9 cellular contexts compared by ENCODE assay signal in genomic region chr2:38037757-38038615, GRCh38. TPM values are rescaled to one million over a fixed set of nuclear protein-coding genes. Genes with fewer than 3 reads are reported as not detected.
DNase-seq lines count a peak whose midpoint lies in the region; ATAC-seq and TF ChIP-seq lines count a peak whose summit lies in the region.
"Had no signal": no experiment of that assay in that cellular context is flagged by ENCODE, and none has a peak within 500 bp of the region (broad histone marks: within the 10 kb centered on the region; RNA-seq: fewer than 3 reads in every experiment).

No MANE protein-coding gene starts in this region.

- DNase-seq in A172 (ENCODE audit: low spot score), result peak; percentile 11
- no peak for DNase-seq in Panc1 (ENCODE audit: low read depth, low spot score)
- peak; percentile 59 for DNase-seq in fibroblast of pulmonary artery (ENCODE audit: low read depth)
- peak; percentile 43 to 55 (median 45) for DNase-seq in ovary
- DNase-seq in AML-193 (lab: John Stamatoyannopoulos, UW), result no peak
- DNase-seq in NAMALWA (ENCODE audit: low spot score), result no peak

- H3K9me3 ChIP-seq in Panc1 (ENCODE audit: control insufficient read depth, insufficient read depth, low read depth, low read length) (no peaks in the 10 kb centered on the region), ovary (no peaks in the 10 kb centered on the region)

- TF ChIP-seq EP300 in ovary (IDR thresholded peaks at IDR 0.05), result no peak

- BruUV-seq in Panc1 (replicated peaks; lab: Mats Ljungman, UMichigan), result no TSS peak

- intact Hi-C loops in Panc1 (cut with micrococcal nuclease; ENCODE audit: unreplicated experiment), result no loop called here
- intact Hi-C loops in ovary (cut with DNase I), result no loop called here

- no peak overlapping the region for H3K27ac ChIP-seq in Panc1 (ENCODE audit: low read length)
- peak overlapping the region; percentile 28 to 53 for H3K27ac ChIP-seq in ovary
- H3K27ac ChIP-seq: HL-60 had no signal

- CTCF ChIA-PET in Panc1 (lab: Charles Lee), result no interaction called here

- peak; percentile 49 for TF ChIP-seq CTCF in GM12873 (IDR thresholded peaks at IDR 0.05; ENCODE audit: insufficient read depth, low read depth, low read length, missing control alignments)
- peak; percentile 35 for TF ChIP-seq CTCF in Panc1 (IDR thresholded peaks at IDR 0.05)
- peak; percentile 54 for TF ChIP-seq CTCF in fibroblast of pulmonary artery (IDR thresholded peaks at IDR 0.05; ENCODE audit: low read length, missing control alignments)
- no peak for TF ChIP-seq CTCF in ovary (IDR thresholded peaks at IDR 0.05)

- H3K27me3 ChIP-seq in Panc1 (ENCODE audit: control insufficient read depth, insufficient read depth, low read length) (peaks cover 14% of the 10 kb centered on the region), ovary (no peaks in the 10 kb centered on the region)

- POLR2A ChIA-PET in Panc1 (lab: Charles Lee), result no interaction called here

- 16 to 26% (median 23%) methylated on average over 38 of the region's 38 CpGs for WGBS in ovary, 3 donors

- in situ Hi-C loops in Panc1 (cut with HindIII; ENCODE audit: low pct_unique_long_range_greater_than_20kb, low sequenced_read_pairs), result no loop called here

- H3K4me1 ChIP-seq in Panc1 (ENCODE audit: control insufficient read depth, insufficient read depth, low read length) (no peaks in the 10 kb centered on the region; the same call in 1 of the 2 replicates), ovary (ENCODE audit: insufficient read depth) (peaks cover 3% of the 10 kb centered on the region)

- H3K4me3 ChIP-seq in Panc1 (ENCODE audit: low read depth in 2 of 2, low read length in 2 of 2) (peak overlapping the region; percentile 18 to 51), fibroblast of pulmonary artery (replicated peaks; ENCODE audit: low read depth, low read length) (peak overlapping the region; percentile 39), ovary (peak overlapping the region; percentile 20)

- H3K36me3 ChIP-seq in Panc1 (ENCODE audit: control insufficient read depth, insufficient read depth, low read length) (no peaks in the 10 kb centered on the region), ovary (no peaks in the 10 kb centered on the region)

- ATAC-seq in HG02642 (IDR thresholded peaks at IDR 0.05; ENCODE audit: poor library complexity, unreplicated experiment) (peak; percentile 85), Panc1 (peak; percentile 70)

- TF ChIP-seq POLR2A in ovary (IDR thresholded peaks at IDR 0.05), result no peak

RNA-seq across cellular contexts. Expression of gene CYP1B1, which starts 38.0 kb away (rescaled TPM):
- total RNA-seq in A172 (2014; rRNA removed; shearing (Covaris generic)), result 0.31 and 0.38 TPM in 2 replicates
- total RNA-seq in Panc1 (2021; ENCODE audit: unreplicated experiment) (86.7 TPM), ovary (10 to 100 TPM in 4 of 7 donors, 1 to 10 TPM in 3; 5.4 to 34.5 (median 12.5) TPM)
- 142 TPM for polyA plus RNA-seq in Panc1 (2012; ENCODE audit: insufficient read length)
- 10 to 100 TPM; 11.7 to 24.5 TPM for polyA plus RNA-seq in ovary

Comparison
In these comparisons a context has a peak if more than half of its experiments do, and no peak if none do; other contexts are left out.
1. DNase-seq: peak in A172 (single experiment), fibroblast of pulmonary artery (single experiment) and ovary (5 of 5); none in Panc1 (single experiment), AML-193 (0 of 2) and NAMALWA (single experiment).
2. CTCF ChIP-seq: peak in GM12873 (single experiment), Panc1 (single experiment) and fibroblast of pulmonary artery (single experiment); none in ovary (0 of 3).
3. Peak in every context shown above with its lines, with median percentiles within 50 percentile points of each other: H3K4me3 ChIP-seq.